ENCODE assay signal across 8 cellular contexts in genomic region chr17:2400877-2401425, GRCh38. TPM values are rescaled to one million over a fixed set of nuclear protein-coding genes. Genes with fewer than 3 reads are reported as not detected.
A peak's percentile ranks its signal among the peaks of the same experiment; 100 is the strongest.
DNase-seq lines count a peak whose midpoint lies in the region; ATAC-seq and TF ChIP-seq lines count a peak whose summit lies in the region.

Gene MNT (minus strand): TSS chr17:2401060. CDS start chr17:2400712, 348 bp downstream.

- peak; percentile 38 for ATAC-seq in omental fat pad (ENCODE audit: low FRiP score)

- H3K4me1 ChIP-seq in HEK293 (ENCODE audit: control insufficient read depth, insufficient read depth, low read length): peaks cover 26% of the 10 kb centered on the region

- H3K27ac ChIP-seq in HEK293 (ENCODE audit: extremely low read depth, low read depth, low read length): peak within 1 kb of the TSS; percentile 77
- peak within 1 kb of the TSS; percentile 99 for H3K27ac ChIP-seq in SK-N-MC
- peak within 1 kb of the TSS; percentile 97 for H3K27ac ChIP-seq in temporal lobe (ENCODE audit: low read depth, low read length)

- POLR2A ChIA-PET in HEK293 (lab: Yijun Ruan, JAX): interaction anchor here (1.0 to 3.6 kb wide), 7 partner anchors 8 to 97 kb away, joined by 4 to 25 read pairs (median 8); partner anchors contain the start of genes SGSM2, SMG6, SRR and TSR1

- peak; percentile 74 for TF ChIP-seq CTCF in HEK293 (tag by site-specific recombination; IDR thresholded peaks at IDR 0.05)
- no peak for TF ChIP-seq CTCF in omental fat pad (IDR thresholded peaks at IDR 0.05)

- H3K36me3 ChIP-seq in HEK293 (ENCODE audit: control insufficient read depth in 2 of 2, insufficient read depth in 1 of 2, low read length in 2 of 2) (no peaks in the 10 kb centered on the region), SK-N-MC (ENCODE audit: insufficient read depth, low read length) (no peaks in the 10 kb centered on the region)

- H3K4me3 ChIP-seq in HEK293 (ENCODE audit: low read depth, low read length): peak within 1 kb of the TSS; percentile 75
- H3K4me3 ChIP-seq in SK-N-MC: peak within 1 kb of the TSS; percentile 94

- H3K9me3 ChIP-seq in HEK293 (ENCODE audit: control insufficient read depth, insufficient read depth, low read depth, low read length): no peaks in the 10 kb centered on the region
- no peaks in the 10 kb centered on the region for H3K9me3 ChIP-seq in SK-N-MC (ENCODE audit: low read depth, low read length)

- H3K9ac ChIP-seq in SK-N-MC (ENCODE audit: insufficient read length): peak within 1 kb of the TSS; percentile 89

- DNase-seq in GF-D8 (lab: John Stamatoyannopoulos, UW) (peak; percentile 79), MV-4-11 (lab: John Stamatoyannopoulos, UW) (peak; percentile 92), SK-N-MC (ENCODE audit: low read depth, low spot score) (no peak), glomerular endothelial cell (ENCODE audit: extremely low read depth, low read depth, low spot score) (no peak), omental fat pad (ENCODE audit: low spot score) (peak; percentile 85)
- DNase-seq in activated naive CD4-positive, alpha-beta T cell treated with anti-CD3 and anti-CD28 coated beads, Interleukin-2, amount 50 U/mL, for 16 hours: peak; percentile 95

- CTCF ChIA-PET in HEK293 (lab: Yijun Ruan, JAX): interaction anchor here (11.4 kb wide), 1 partner anchor 18 kb away, joined by 116 read pairs; no protein-coding TSS in a partner anchor

TF ChIP-seq in HEK293, 187 proteins besides CTCF, POLR2A, EP300 and RAD21 (continues in another document):
- no peak for TF ChIP-seq PBX3 (CRISPR knock-in tag; IDR thresholded peaks at IDR 0.05)
- peak; percentile 71; the same call in 1 of the 2 replicates for TF ChIP-seq ZBTB7A (tag by site-specific recombination; IDR thresholded peaks at IDR 0.05; ENCODE audit: low read depth)
- no peak for TF ChIP-seq PRDM1 (tag by site-specific recombination; IDR thresholded peaks at IDR 0.05)
- TF ChIP-seq ZNF488 (tag by site-specific recombination; IDR thresholded peaks at IDR 0.05): no peak
- no peak for TF ChIP-seq ZNF112 (tag by site-specific recombination; IDR thresholded peaks at IDR 0.05)
- peak; percentile 81 for TF ChIP-seq YY1 (tag by site-specific recombination; IDR thresholded peaks at IDR 0.05)
- no peak for TF ChIP-seq ZBTB17 (tag by site-specific recombination; IDR thresholded peaks at IDR 0.05)
- no peak for TF ChIP-seq ZNF701 (tag by site-specific recombination; IDR thresholded peaks at IDR 0.05)
- no peak for TF ChIP-seq ZNF544 (tag by site-specific recombination; IDR thresholded peaks at IDR 0.05)
- no peak for TF ChIP-seq ZNF776 (tag by site-specific recombination; IDR thresholded peaks at IDR 0.05; ENCODE audit: borderline replicate concordance)
- TF ChIP-seq ZNF221 (tag by site-specific recombination; IDR thresholded peaks at IDR 0.05; ENCODE audit: borderline replicate concordance): no peak
- TF ChIP-seq ZNF174 (tag by site-specific recombination; IDR thresholded peaks at IDR 0.05): no peak
- TF ChIP-seq ZNF561 (tag by site-specific recombination; IDR thresholded peaks at IDR 0.05; ENCODE audit: borderline replicate concordance): 0 out of 2 replicates have a peak, but pooled peaks have one; percentile 40
- no peak for TF ChIP-seq ZNF707 (tag by site-specific recombination; IDR thresholded peaks at IDR 0.05)
- no peak for TF ChIP-seq ZNF785 (tag by site-specific recombination; IDR thresholded peaks at IDR 0.05)
- TF ChIP-seq BCL11A (tag by site-specific recombination; IDR thresholded peaks at IDR 0.05; ENCODE audit: low read depth): no peak
- TF ChIP-seq ZNF704 (tag by site-specific recombination; IDR thresholded peaks at IDR 0.05): no peak
- TF ChIP-seq ZNF626 (tag by site-specific recombination; IDR thresholded peaks at IDR 0.05): no peak
- no peak for TF ChIP-seq ZNF600 (tag by site-specific recombination; IDR thresholded peaks at IDR 0.05)
- TF ChIP-seq SCRT2 (tag by site-specific recombination; IDR thresholded peaks at IDR 0.05): peak; percentile 97
- peak; percentile 9 for TF ChIP-seq SP7 (tag by site-specific recombination; IDR thresholded peaks at IDR 0.05)
- no peak for TF ChIP-seq ZNF23 (tag by site-specific recombination; IDR thresholded peaks at IDR 0.05; ENCODE audit: borderline replicate concordance)
- TF ChIP-seq KLF16 (tag by site-specific recombination; IDR thresholded peaks at IDR 0.05): no peak
- TF ChIP-seq GLI4 (tag by site-specific recombination; IDR thresholded peaks at IDR 0.05): no peak
- no peak for TF ChIP-seq ZSCAN18 (tag by site-specific recombination; IDR thresholded peaks at IDR 0.05)
- no peak for TF ChIP-seq ZNF350 (tag by site-specific recombination; IDR thresholded peaks at IDR 0.05)
- TF ChIP-seq ZNF791 (tag by site-specific recombination; IDR thresholded peaks at IDR 0.05): no peak
- no peak for TF ChIP-seq ZNF792 (tag by site-specific recombination; IDR thresholded peaks at IDR 0.05)
- peak; percentile 76; the same call in 1 of the 2 replicates for TF ChIP-seq ZBTB44 (tag by site-specific recombination; IDR thresholded peaks at IDR 0.05)
- no peak for TF ChIP-seq ZNF223 (tag by site-specific recombination; IDR thresholded peaks at IDR 0.05)
- no peak for TF ChIP-seq ZNF501 (tag by site-specific recombination; IDR thresholded peaks at IDR 0.05)
- no peak for TF ChIP-seq ZNF114 (tag by site-specific recombination; IDR thresholded peaks at IDR 0.05)
- peak; percentile 69; the same call in 1 of the 2 replicates for TF ChIP-seq ZNF24 (tag by site-specific recombination; IDR thresholded peaks at IDR 0.05)
- TF ChIP-seq KLF8 (tag by site-specific recombination; IDR thresholded peaks at IDR 0.05): peak; percentile 79
- TF ChIP-seq ZNF335 (tag by site-specific recombination; conservative IDR thresholded peaks at IDR 0.05): peak; percentile 94
- no peak for TF ChIP-seq REPIN1 (tag by site-specific recombination; IDR thresholded peaks at IDR 0.05; ENCODE audit: low read depth)
- 0 out of 2 replicates have a peak, but pooled peaks have one; percentile 2 for TF ChIP-seq ZNF341 (tag by site-specific recombination; IDR thresholded peaks at IDR 0.05; ENCODE audit: low read depth)
- TF ChIP-seq ZFP69B (tag by site-specific recombination; IDR thresholded peaks at IDR 0.05): peak; percentile 12

RNA-seq across cellular contexts. Expression of gene MNT, which starts in this region (rescaled TPM):
- total RNA-seq in glomerular endothelial cell: 15.1 and 15.6 TPM in 2 replicates
- total RNA-seq in omental fat pad: 10 to 100 TPM; 11.9 to 23.2 (median 18.5) TPM
- 10.6 TPM for total RNA-seq in temporal lobe

Comparison
In these comparisons a context has a peak if more than half of its experiments do, and no peak if none do; other contexts are left out.
1. DNase-seq: peak in GF-D8 (single experiment), MV-4-11 (single experiment), activated naive CD4-positive, alpha-beta T cell treated with anti-CD3 and anti-CD28 coated beads, Interleukin-2, amount 50 U/mL, for 16 hours (single experiment) and omental fat pad (single experiment); none in SK-N-MC (single experiment) and glomerular endothelial cell (single experiment).
2. Peak in every context shown above with its lines, with median percentiles within 50 percentile points of each other: H3K27ac ChIP-seq.